ENCODE assay signal across 20 cellular contexts in genomic region chr5:96016216-96016615, GRCh38. TPM values are rescaled to one million over a fixed set of nuclear protein-coding genes. Genes with fewer than 3 reads are reported as not detected.
DNase-seq lines count a peak whose midpoint lies in the region; ATAC-seq, FAIRE-seq and TF ChIP-seq lines count a peak whose summit lies in the region.
"Had no signal": no experiment of that assay in that cellular context is flagged by ENCODE, and none has a peak within 500 bp of the region (broad histone marks: within the 10 kb centered on the region; RNA-seq: fewer than 3 reads in every experiment).

No MANE protein-coding gene starts in this region.

- no peaks in the 10 kb centered on the region for H3K9me1 ChIP-seq in K562 (ENCODE audit: control insufficient read depth, insufficient read depth, low read length)

- CTCF ChIA-PET in K562 (lab: Yijun Ruan, JAX; ENCODE audit: low intra/inter-chr PET ratio), result no interaction called here

- no peak for DNase-seq in HFFc6
- peak; percentile 28 for DNase-seq in NCI-H226
- peak in 3 of 4 experiments; percentile 10 to 41 (median 22) for DNase-seq in K562 (ENCODE audit: extremely low read depth in 1 of 4, low spot score in 3 of 4)
- peak; percentile 86 for DNase-seq in small intestine
- no peak for DNase-seq in CD14-positive monocyte (ENCODE audit: low spot score)
- no peak for DNase-seq in glomerular visceral epithelial cell (ENCODE audit: extremely low spot score)
- DNase-seq: ACHN; BE2C; C1 segment of cervical spinal cord; Caco-2; CD4-positive, alpha-beta T cell; GOT3; H9; KBM-7 had no signal

- H4K20me1 ChIP-seq in K562 (replicated peaks; ENCODE audit: control insufficient read depth, insufficient read depth, low read length), result no peaks in the 10 kb centered on the region

- no peaks in the 10 kb centered on the region for H3K9me3 Mint-ChIP-seq in HFFc6
- no peaks in the 10 kb centered on the region for H3K9me3 Mint-ChIP-seq in CD14-positive monocyte
- H3K9me3 Mint-ChIP-seq: CD4-positive, alpha-beta T cell had no signal

- TF ChIP-seq RAD21 in K562 (CRISPR knock-in tag; conservative IDR thresholded peaks at IDR 0.05 in 1 of 2, IDR thresholded peaks at IDR 0.05 in 1 of 2), result no peak

- H3K4me1 Mint-ChIP-seq in HFFc6 (ENCODE audit: low read depth), result peaks cover 49% of the 10 kb centered on the region
- no peaks in the 10 kb centered on the region for H3K4me1 Mint-ChIP-seq in CD14-positive monocyte
- H3K4me1 Mint-ChIP-seq: H9 had no signal

- H3K27ac ChIP-seq in K562 (ENCODE audit: extremely low read depth, low read depth, low read length), result no peak overlapping the region
- no peak overlapping the region for H3K27ac ChIP-seq in small intestine (ENCODE audit: low read depth in 1 of 2, low read length in 1 of 2)

- H3K4me3 Mint-ChIP-seq in HFFc6 (no peak overlapping the region), CD14-positive monocyte (no peak overlapping the region)
- H3K4me3 Mint-ChIP-seq: CD4-positive, alpha-beta T cell; H9 had no signal

- WGBS in K562 (ENCODE audit: insufficient coverage, low coverage, missing lambda C conversion rate), result 0% methylated on average over 2 of the region's 2 CpGs
- 11 to 65% (median 40%) methylated on average over 2 of the region's 2 CpGs for WGBS in small intestine, 3 donors

- H3K4me3 ChIP-seq in K562 (no peak overlapping the region), small intestine (ENCODE audit: low read depth in 1 of 2, low read length in 2 of 2) (no peak overlapping the region)

- H3K36me3 ChIP-seq in K562 (ENCODE audit: control insufficient read depth, insufficient read depth, low read length), result no peaks in the 10 kb centered on the region
- H3K36me3 ChIP-seq in small intestine (ENCODE audit: control insufficient read depth in 2 of 2, insufficient read depth in 2 of 2, low read length in 2 of 2), result no peaks in the 10 kb centered on the region
- H3K36me3 ChIP-seq: BE2C had no signal

- H3K9ac ChIP-seq in K562 (ENCODE audit: insufficient read depth in 1 of 2, low read depth in 2 of 2, low read length in 2 of 2), result no peak overlapping the region

- intact Hi-C loops in K562 (cut with micrococcal nuclease), result no loop called here
- intact Hi-C loops in CD14-positive monocyte (cut with micrococcal nuclease), result no loop called here

- H3K9me3 ChIP-seq in K562 (replicated peaks; ENCODE audit: control insufficient read depth, insufficient read depth, low read depth, low read length), result no peaks in the 10 kb centered on the region; the same call in 1 of the 2 replicates
- H3K9me3 ChIP-seq in small intestine (ENCODE audit: control insufficient read depth, low read depth), result no peaks in the 10 kb centered on the region
- H3K9me3 ChIP-seq: BE2C had no signal

- no peak for TF ChIP-seq POLR2A in K562 (conservative IDR thresholded peaks at IDR 0.05)

- TF ChIP-seq EP300 in K562 (IDR thresholded peaks at IDR 0.05; ENCODE audit: low read length), result 0 out of 2 replicates have a peak, but pooled peaks have one; percentile 32

- in situ Hi-C loops in K562 (cut with MboI), result no loop called here

- peaks cover 3% of the 10 kb centered on the region; the same call in 1 of the 2 replicates for H3K36me3 Mint-ChIP-seq in HFFc6 (ENCODE audit: low read depth)
- H3K36me3 Mint-ChIP-seq in CD14-positive monocyte, result no peaks in the 10 kb centered on the region

- ATAC-seq in K562, result peak; percentile 55
- ATAC-seq in GM19351 (IDR thresholded peaks at IDR 0.05; ENCODE audit: unreplicated experiment), result no peak

- H3K27me3 ChIP-seq in K562 (ENCODE audit: control insufficient read depth in 2 of 2, insufficient read depth in 2 of 2, low read length in 2 of 2) (no peaks in the 10 kb centered on the region), small intestine (ENCODE audit: control insufficient read depth in 2 of 2, insufficient read depth in 2 of 2, low read length in 2 of 2) (no peaks in the 10 kb centered on the region)
- H3K27me3 ChIP-seq: BE2C had no signal

- peaks cover 0 to 9% of the 10 kb centered on the region in 2 experiments; a peak in 2 of 5 replicates for H3K4me1 ChIP-seq in K562 (replicated peaks in 1 of 2; ENCODE audit: control insufficient read depth in 2 of 2, insufficient read depth in 2 of 2, low read length in 2 of 2)
- no peaks in the 10 kb centered on the region for H3K4me1 ChIP-seq in small intestine (ENCODE audit: control insufficient read depth in 2 of 2, insufficient read depth in 1 of 2, low read depth in 1 of 2, low read length in 1 of 2)
- H3K4me1 ChIP-seq: BE2C had no signal

- no peak overlapping the region for H2AFZ ChIP-seq in K562 (ENCODE audit: low read depth, low read length)

- no peaks in the 10 kb centered on the region; the same call in none of the 2 replicates for H3K27me3 Mint-ChIP-seq in HFFc6 (ENCODE audit: insufficient read depth)
- H3K27me3 Mint-ChIP-seq in CD14-positive monocyte (ENCODE audit: low read depth in 3 of 3), result peaks cover 0 to 2% (median 1%) of the 10 kb centered on the region in 3 donors
- H3K27me3 Mint-ChIP-seq: CD4-positive, alpha-beta T cell had no signal

- TF ChIP-seq CTCF in HFFc6 (IDR thresholded peaks at IDR 0.05), result no peak
- TF ChIP-seq CTCF in K562 (IDR thresholded peaks at IDR 0.05 in 2 of 3, conservative IDR thresholded peaks at IDR 0.05 in 1 of 3; ENCODE audit: insufficient read depth in 2 of 3, low read depth in 1 of 3, low read length in 3 of 3), result no peak
- no peak for TF ChIP-seq CTCF in CD14-positive monocyte (IDR thresholded peaks at IDR 0.05)

- H3K27ac Mint-ChIP-seq in HFFc6 (peak overlapping the region; percentile 29), CD14-positive monocyte (no peak overlapping the region)
- H3K27ac Mint-ChIP-seq: CD4-positive, alpha-beta T cell; H9 had no signal

- POLR2A ChIA-PET in K562 (lab: Yijun Ruan, JAX), result interaction anchor here (1.0 to 1.5 kb wide), 4 partner anchors 9 to 42 kb away, joined by 3 to 4 read pairs (median 4); no protein-coding TSS in a partner anchor

- H3K79me2 ChIP-seq in K562 (ENCODE audit: control insufficient read depth, insufficient read depth, low read length), result no peaks in the 10 kb centered on the region

- no peak for FAIRE-seq in K562 (lab: Jason Lieb, UNC)
- FAIRE-seq in small intestine (lab: Jason Lieb, UNC), result no peak
- FAIRE-seq: A204.1, D721Med, G401.6, GM12891, GM18507 had no signal

- H3K4me2 ChIP-seq in K562 (ENCODE audit: insufficient read depth, low read length), result no peak overlapping the region

- no TSS peak for BruUV-seq in K562 (replicated peaks; lab: Mats Ljungman, UMichigan)

TF ChIP-seq in K562, 482 proteins besides CTCF, POLR2A, EP300 and RAD21 (continues in another document):
- no peak for TF ChIP-seq ZNF699 (CRISPR knock-in tag; IDR thresholded peaks at IDR 0.05; ENCODE audit: insufficient replicate concordance)
- peak; percentile 13; the same call in 1 of the 2 replicates for TF ChIP-seq JUND (IDR thresholded peaks at IDR 0.05; ENCODE audit: borderline replicate concordance, low read depth, low read length)
- no peak for TF ChIP-seq JUND (tag; IDR thresholded peaks at IDR 0.05; ENCODE audit: borderline replicate concordance, low read depth, low read length)
- peak; percentile 70 for TF ChIP-seq TEAD4 (IDR thresholded peaks at IDR 0.05; ENCODE audit: low read length)
- no peak for TF ChIP-seq TEAD4 (CRISPR knock-in tag; IDR thresholded peaks at IDR 0.05; ENCODE audit: borderline replicate concordance)
- no peak for TF ChIP-seq ZNF324 (CRISPR knock-in tag; IDR thresholded peaks at IDR 0.05)
- no peak for TF ChIP-seq E2F6 (IDR thresholded peaks at IDR 0.05; ENCODE audit: borderline replicate concordance in 1 of 2, extremely low read depth in 1 of 2, insufficient read depth in 1 of 2, insufficient read length in 1 of 2, low read depth in 1 of 2, low read length in 1 of 2, poor library complexity in 1 of 2, severe bottlenecking in 1 of 2)
- TF ChIP-seq DPF2 (IDR thresholded peaks at IDR 0.05), result peak; percentile 64
- TF ChIP-seq PHB2 (IDR thresholded peaks at IDR 0.05; ENCODE audit: low read depth), result no peak
- TF ChIP-seq MEIS2 (IDR thresholded peaks at IDR 0.05; ENCODE audit: partially characterized antibody), result peak; percentile 31
- TF ChIP-seq ERF (CRISPR knock-in tag; IDR thresholded peaks at IDR 0.05), result no peak
- TF ChIP-seq BCOR (IDR thresholded peaks at IDR 0.05), result no peak
- TF ChIP-seq SMARCA4 (IDR thresholded peaks at IDR 0.05), result peak; percentile 41; the same call in 1 of the 2 replicates
- peak; percentile 55 for TF ChIP-seq TAL1 (IDR thresholded peaks at IDR 0.05)
- 0 out of 2 replicates have a peak, but pooled peaks have one; percentile 32 for TF ChIP-seq ZEB2 (IDR thresholded peaks at IDR 0.05)
- peak; percentile 73 for TF ChIP-seq ARID1B (IDR thresholded peaks at IDR 0.05)
- TF ChIP-seq TCF3 (CRISPR knock-in tag; IDR thresholded peaks at IDR 0.05), result peak; percentile 38; the same call in 1 of the 2 replicates

RNA-seq across cellular contexts. Expression of gene ELL2, which starts 54.6 kb away (rescaled TPM):
- total RNA-seq in HFFc6 (2021; fragmentation: NEBNext Ultra II Directional; extraction: Animal tissue kit (Norgen Biotek cat#: 25700)), result 100 to 1,000 TPM; 346 to 505 (median 380) TPM
- 31.2 and 65.3 TPM in 2 replicates for total RNA-seq in K562 (2011; cell fraction: chromatin; rRNA removed; ENCODE audit: low replicate concordance)
- total RNA-seq in K562 (2011; cell fraction: nucleolus; rRNA removed), result 11.2 and 15.0 TPM in 2 replicates
- 29.9 and 45.8 TPM in 2 replicates for total RNA-seq in K562 (2011; cell fraction: nucleoplasm; rRNA removed)
- total RNA-seq in K562 (2014; rRNA removed), result 14.0 and 18.3 TPM in 2 replicates
- 14.7 and 17.1 TPM in 2 replicates for total RNA-seq in K562 (2014; rRNA removed; fragmentation: Illumina TruSeq; extraction: Trizol)
- total RNA-seq in K562 (2015; rRNA removed; fragmentation: Illumina TruSeq; extraction: Trizol), result 10.1 and 12.5 TPM in 2 replicates
- 16.2 and 23.1 TPM in 2 replicates for total RNA-seq in K562 (2021)
- 11.1 and 16.3 TPM in 2 replicates for polyA plus RNA-seq in K562 (2011; rRNA removed)
- 4.0 and 4.7 TPM in 2 replicates for polyA plus RNA-seq in K562 (2011; cell fraction: cytosol; rRNA removed)
- polyA plus RNA-seq in K562 (2011; cell fraction: nucleus; rRNA removed), result 13.8 and 14.7 TPM in 2 replicates
- 8.3 and 11.9 TPM in 2 replicates for polyA plus RNA-seq in K562 (2012)
- 11.4 and 14.5 TPM in 2 replicates for polyA plus RNA-seq in K562 (2014; fragmentation: Illumina TruSeq; extraction: Trizol)
- polyA plus RNA-seq in K562 (2014; fragmentation: Nextera tagmentation; extraction: Ambion mirVana), result 1 to 10 TPM; 4.3 to 6.8 TPM
- 9.0 and 14.6 TPM in 2 replicates for polyA plus RNA-seq in K562 (2014; rRNA removed)
- polyA minus RNA-seq in K562 (2011; rRNA and poly(A)+ RNA removed), result 21.9 and 28.0 TPM in 2 replicates
- 4.8 and 11.7 TPM in 2 replicates for polyA minus RNA-seq in K562 (2011; cell fraction: cytosol; rRNA and poly(A)+ RNA removed)
- 21.4 and 33.0 TPM in 2 replicates for polyA minus RNA-seq in K562 (2011; cell fraction: nucleus; rRNA and poly(A)+ RNA removed)
- 10 to 100 TPM in 2 of 3 donors, 1 to 10 TPM in 1; 9.7 to 13.9 (median 10.5) TPM for polyA plus RNA-seq in small intestine
- polyA plus RNA-seq in CD14-positive monocyte, result 1 to 10 TPM; 3.1 to 5.8 TPM

Comparison
In these comparisons a context has a peak if more than half of its experiments do, and no peak if none do; other contexts are left out.
1. DNase-seq: peak in NCI-H226 (single experiment), K562 (3 of 4) and small intestine (single experiment); none in HFFc6 (single experiment), CD14-positive monocyte (single experiment) and glomerular visceral epithelial cell (single experiment).